ENCODE assay signal across 8 cellular contexts in the genomic region with DNA sequence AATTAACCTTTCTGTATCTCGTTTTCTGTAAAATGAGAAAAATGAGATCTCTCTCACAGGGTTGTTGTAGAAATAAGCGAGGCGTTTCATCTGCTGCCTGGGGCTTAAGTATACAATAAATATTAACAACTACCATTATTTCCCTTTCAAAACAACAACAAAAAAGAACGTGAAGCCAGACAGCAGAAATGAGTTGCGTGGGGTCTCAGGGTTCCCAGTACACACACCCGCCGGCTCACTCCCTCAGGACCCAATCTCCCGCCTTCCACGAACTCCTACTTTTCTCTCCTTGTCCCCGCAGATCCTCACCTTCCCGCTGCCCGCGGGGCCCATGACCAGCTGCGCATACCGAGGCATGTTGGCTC. TPM values are rescaled to one million over a fixed set of nuclear protein-coding genes. Genes with fewer than 3 reads are reported as not detected.
DNase-seq lines count a peak whose midpoint lies in the region; ATAC-seq, FAIRE-seq and TF ChIP-seq lines count a peak whose summit lies in the region.

No MANE protein-coding gene starts in this region.

- peaks cover 4 to 28% (median 9%) of the 10 kb centered on the region in 3 donors for H3K36me3 Mint-ChIP-seq in CD8-positive, alpha-beta memory T cell

- peak overlapping the region; percentile 93 for H3K4me3 ChIP-seq in CD8-positive, alpha-beta memory T cell (ENCODE audit: low read length)
- H3K4me3 ChIP-seq in Peyer's patch (peak overlapping the region; percentile 57 to 86 (median 70)), epithelial cell of proximal tubule (ENCODE audit: low read depth, low read length) (peak overlapping the region; percentile 93), pancreas (peak overlapping the region; percentile 49 to 76 (median 67))

- H3K27me3 ChIP-seq in CD8-positive, alpha-beta memory T cell (ENCODE audit: insufficient read depth, low read length, poor library complexity, severe bottlenecking): no peaks in the 10 kb centered on the region
- H3K27me3 ChIP-seq in Peyer's patch (no peaks in the 10 kb centered on the region), pancreas (no peaks in the 10 kb centered on the region)

- 0% methylated on average over 15 of the region's 15 CpGs for WGBS in pancreas, 2 donors

- H3K4me3 Mint-ChIP-seq in CD8-positive, alpha-beta memory T cell: peak overlapping the region; percentile 92 to 99 (median 98)

- DNase-seq in CD8-positive, alpha-beta memory T cell: no peak
- no peak for DNase-seq in Peyer's patch
- no peak for DNase-seq in epithelial cell of proximal tubule (ENCODE audit: low read depth)
- no peak for DNase-seq in pancreas
- DNase-seq in stimulated activated CD4-positive, alpha-beta T cell treated with anti-CD3 and anti-CD28 coated beads, Interleukin-2, amount 100 ng/mL, for 24 hours: no peak

- TF ChIP-seq CTCF in Peyer's patch (IDR thresholded peaks at IDR 0.05) (no peak), epithelial cell of proximal tubule (conservative IDR thresholded peaks at IDR 0.05; ENCODE audit: low read depth, low read length) (no peak), pancreas (IDR thresholded peaks at IDR 0.05) (no peak)

- intact Hi-C loops in pancreas (cut with DNase I): no loop called here

- no peak for FAIRE-seq in pancreas (lab: Jason Lieb, UNC)

- no peaks in the 10 kb centered on the region for H3K9me3 ChIP-seq in CD8-positive, alpha-beta memory T cell (ENCODE audit: low read length)
- H3K9me3 ChIP-seq in Peyer's patch (no peaks in the 10 kb centered on the region), pancreas (no peaks in the 10 kb centered on the region)

- peak overlapping the region; percentile 82 to 99 (median 98) for H3K27ac Mint-ChIP-seq in CD8-positive, alpha-beta memory T cell

- ATAC-seq in pancreas: no peak
- no peak for ATAC-seq in HG03139 (IDR thresholded peaks at IDR 0.05; ENCODE audit: unreplicated experiment)
- ATAC-seq in HG03025 (IDR thresholded peaks at IDR 0.05; ENCODE audit: low FRiP score, unreplicated experiment): no peak
- no peak for ATAC-seq in GM19328 (IDR thresholded peaks at IDR 0.05; ENCODE audit: unreplicated experiment)

- peaks cover 25% of the 10 kb centered on the region for H3K4me1 ChIP-seq in CD8-positive, alpha-beta memory T cell (ENCODE audit: insufficient read depth, low read length)
- H3K4me1 ChIP-seq in Peyer's patch: peaks cover 0 to 14% (median 6%) of the 10 kb centered on the region in 4 donors
- peaks cover 7 to 11% (median 7%) of the 10 kb centered on the region in 3 donors for H3K4me1 ChIP-seq in pancreas

- peaks cover 0 to 2% of the 10 kb centered on the region in 2 donors for H3K27me3 Mint-ChIP-seq in CD8-positive, alpha-beta memory T cell

- peak in 1 of 2 donors; percentile 48 for TF ChIP-seq POLR2A in Peyer's patch (IDR thresholded peaks at IDR 0.05)

- H3K4me1 Mint-ChIP-seq in CD8-positive, alpha-beta memory T cell: peaks cover 18 to 45% (median 37%) of the 10 kb centered on the region in 3 donors

- no peaks in the 10 kb centered on the region for H3K36me3 ChIP-seq in CD8-positive, alpha-beta memory T cell (ENCODE audit: insufficient read depth, low read length)
- peaks cover 0 to 11% (median 0%) of the 10 kb centered on the region in 3 donors for H3K36me3 ChIP-seq in Peyer's patch
- H3K36me3 ChIP-seq in pancreas: no peaks in the 10 kb centered on the region

- POLR2A ChIA-PET in CD8-positive, alpha-beta memory T cell (lab: Charles Lee): interaction anchor here (0.5 to 3.7 kb wide), 10 partner anchors 18 to 274 kb away, joined by 3 to 42 read pairs (median 4); partner anchors contain the start of genes ARPC3, RAD9B and VPS29

- no peaks in the 10 kb centered on the region for H3K9me3 Mint-ChIP-seq in CD8-positive, alpha-beta memory T cell

- H3K27ac ChIP-seq in CD8-positive, alpha-beta memory T cell (ENCODE audit: low read depth, low read length): peak overlapping the region; percentile 78
- H3K27ac ChIP-seq in Peyer's patch (peak overlapping the region; percentile 88 to 98 (median 92)), pancreas (peak overlapping the region; percentile 53 to 88 (median 78))

- CTCF ChIA-PET in CD8-positive, alpha-beta memory T cell (lab: Charles Lee): interaction anchor here (0.6 to 6.5 kb wide), 22 partner anchors 9 to 1606 kb away, joined by 3 to 100 read pairs (median 4); partner anchors contain the start of genes ARPC3, RAD9B and VPS29

RNA-seq across cellular contexts. Expression of gene GPN3, which starts 0.2 kb away (rescaled TPM):
- total RNA-seq in CD8-positive, alpha-beta memory T cell: 10 to 100 TPM; 59.4 TPM
- polyA plus RNA-seq in CD8-positive, alpha-beta memory T cell: 33.9 TPM
- total RNA-seq in Peyer's patch (10 to 100 TPM in 1 of 4 donors, 1 to 10 TPM in 3; 1.4 to 14.9 (median 3.9) TPM), epithelial cell of proximal tubule (27.7 and 36.0 TPM in 2 replicates), pancreas (10 to 100 TPM in 4 of 6 donors, 1 to 10 TPM in 2; 6.8 to 11.5 (median 10.2) TPM)
- 10 to 100 TPM in 1 of 2 donors, 1 to 10 TPM in 1; 6.8 to 11.1 TPM for polyA plus RNA-seq in pancreas

RNA-seq across cellular contexts. Expression of gene FAM216A, which starts 0.8 kb away (rescaled TPM):
- 10 to 100 TPM; 43.2 to 44.0 TPM for total RNA-seq in CD8-positive, alpha-beta memory T cell
- 9.8 TPM for polyA plus RNA-seq in CD8-positive, alpha-beta memory T cell
- total RNA-seq in Peyer's patch (10 to 100 TPM in 1 of 4 donors, 1 to 10 TPM in 3; 1.4 to 13.2 (median 2.6) TPM), epithelial cell of proximal tubule (20.4 and 27.7 TPM in 2 replicates), pancreas (1 to 10 TPM in 4 of 6 donors, under 1 TPM in 2; 0.37 to 1.9 (median 1.1) TPM)
- 1 to 10 TPM; 2.3 to 2.8 TPM for polyA plus RNA-seq in pancreas

RNA-seq across cellular contexts. Expression of gene ARPC3, which starts 17.7 kb away (rescaled TPM):
- total RNA-seq in CD8-positive, alpha-beta memory T cell: 100 to 1,000 TPM; 266 to 293 TPM
- 800 TPM for polyA plus RNA-seq in CD8-positive, alpha-beta memory T cell
- 100 to 1,000 TPM; 224 to 314 (median 267) TPM for total RNA-seq in Peyer's patch
- total RNA-seq in epithelial cell of proximal tubule: 972 and 1,336 TPM in 2 replicates
- total RNA-seq in pancreas: 100 to 1,000 TPM in 2 of 6 donors, 10 to 100 TPM in 4; 53.1 to 107 (median 70.5) TPM
- polyA plus RNA-seq in pancreas: 100 to 1,000 TPM; 164 to 167 TPM

RNA-seq across cellular contexts. Expression of gene VPS29, which starts 34.1 kb away (rescaled TPM):
- 10 to 100 TPM; 86.4 to 88.3 TPM for total RNA-seq in CD8-positive, alpha-beta memory T cell
- polyA plus RNA-seq in CD8-positive, alpha-beta memory T cell: 150 TPM
- total RNA-seq in Peyer's patch: 100 to 1,000 TPM in 2 of 4 donors, 10 to 100 TPM in 2; 81.1 to 124 (median 106) TPM
- total RNA-seq in epithelial cell of proximal tubule: 90.1 and 158 TPM in 2 replicates
- 10 to 100 TPM; 29.1 to 49.3 (median 36.5) TPM for total RNA-seq in pancreas
- 100 to 1,000 TPM in 1 of 2 donors, 10 to 100 TPM in 1; 66.8 to 120 TPM for polyA plus RNA-seq in pancreas

RNA-seq across cellular contexts. Expression of gene RAD9B, which starts 34.3 kb away (rescaled TPM):
- total RNA-seq in CD8-positive, alpha-beta memory T cell: 1 to 10 TPM in 1 of 2 experiments, under 1 TPM in 1; 0.74 to 1.9 TPM
- polyA plus RNA-seq in CD8-positive, alpha-beta memory T cell: 0.52 TPM
- under 1 TPM in 2 of 4 donors, not detected in 2; 0.40 to 0.83 TPM for total RNA-seq in Peyer's patch
- total RNA-seq in epithelial cell of proximal tubule: 0.22 TPM in 1 of 2 replicates, not detected in the other
- total RNA-seq in pancreas: under 1 TPM; 0.16 to 0.28 (median 0.22) TPM
- polyA plus RNA-seq in pancreas: under 1 TPM in 1 of 2 donors, not detected in 1; 0.26 TPM
